Comparison of ENCODE assay signal across 28 cellular contexts in the genomic region with DNA sequence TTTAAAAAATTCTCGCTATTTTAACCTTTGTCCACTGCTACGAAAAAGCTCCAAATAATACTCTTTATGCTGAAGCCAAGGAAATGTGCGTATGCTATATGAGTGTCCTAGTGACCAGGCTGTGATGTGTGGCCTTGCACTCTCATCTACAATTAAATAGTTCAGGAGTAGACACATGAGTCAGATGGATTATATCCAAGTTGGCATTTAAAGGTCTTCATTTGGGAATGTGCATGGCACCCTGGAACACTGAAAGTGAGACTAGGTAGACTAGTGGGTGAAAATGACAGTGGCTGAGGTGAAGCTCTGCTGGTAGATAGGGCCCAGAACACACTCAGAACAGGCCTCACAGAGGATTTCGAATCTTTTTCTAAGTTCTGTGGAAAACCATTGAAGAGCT.
DNase-seq lines count a peak whose midpoint lies in the region; ATAC-seq, FAIRE-seq and TF ChIP-seq lines count a peak whose summit lies in the region.
"Had no signal": no experiment of that assay in that cellular context is flagged by ENCODE, and none has a peak within 500 bp of the region (broad histone marks: within the 10 kb centered on the region; RNA-seq: fewer than 3 reads in every experiment).

No MANE protein-coding gene starts in this region.

- in situ Hi-C loops in HepG2 (cut with HindIII; ENCODE audit: extremely low pct_ligation_motif_present, low pct_unique_long_range_greater_than_20kb), result no loop called here

- no peak overlapping the region for H2AFZ ChIP-seq in HepG2 (ENCODE audit: low read length)

- H3K4me3 ChIP-seq in liver (ENCODE audit: low read depth in 1 of 3, low read length in 3 of 3) (no peak overlapping the region), HepG2 (replicated peaks in 1 of 3; ENCODE audit: insufficient read depth in 1 of 3, low read depth in 2 of 3, low read length in 3 of 3) (no peak overlapping the region), cardiac muscle cell (no peak overlapping the region)
- H3K4me3 ChIP-seq: prostate gland, SJSA1 had no signal

- no peak for TF ChIP-seq RAD21 in liver (IDR thresholded peaks at IDR 0.05)
- TF ChIP-seq RAD21 in HepG2 (CRISPR knock-in tag; IDR thresholded peaks at IDR 0.05), result no peak

- H4K20me1 ChIP-seq in HepG2 (ENCODE audit: insufficient read depth, low read length), result no peaks in the 10 kb centered on the region

- DNase-seq in HepG2 (ENCODE audit: low spot score), result no peak
- no peak for DNase-seq in cardiac muscle cell (ENCODE audit: low read depth in 1 of 2, low spot score in 1 of 2)
- DNase-seq in mesothelial cell of epicardium (ENCODE audit: low spot score in 2 of 2, unreplicated experiment in 2 of 2), result no peak
- DNase-seq in activated T-helper 1 cell treated with anti-CD3 and anti-CD28 coated beads, Interleukin-12 subunit alpha, Interleukin-12 subunit beta, Interleukin-2, Interleukin-4 antibody, amounts not matched to agents 30 ng/mL and 10 ng/mL and 1 ng/mL, durations not matched to agents 14 hours and 24 hours and 36 hours (ENCODE audit: low spot score), result no peak
- DNase-seq in activated naive CD8-positive, alpha-beta T cell treated with anti-CD3 and anti-CD28 coated beads for 36 hours, result no peak
- no peak for DNase-seq in GM19239 (ENCODE audit: insufficient read length, low spot score)
- DNase-seq: activated CD4-positive, alpha-beta T cell treated with anti-CD3 and anti-CD28 coated beads for 36 hours; activated CD8-positive, alpha-beta memory T cell treated with anti-CD3 and anti-CD28 coated beads for 24 hours; activated naive CD4-positive, alpha-beta T cell treated with anti-CD3 and anti-CD28 coated beads for 36 hours; activated T-cell treated with anti-CD3 and anti-CD28 coated beads, Interleukin-2, amount 50 U/mL, for 48 hours; AML-193; CD8-positive, alpha-beta T cell; DMS153; GF-D8; HFFc6; left cardiac atrium; NCI-H1694 treated with DMSO at 0.1 percent for 48 hours; NCI-H2171; NCI-H524 treated with DMSO at 0.1 percent for 48 hours; NK-92 treated with Interleukin-12 subunit alpha and Interleukin-12 subunit beta, amount 100 ng/mL, for 24 hours had no signal

- WGBS in liver, result 52% methylated on average over 4 of the region's 4 CpGs
- 37% methylated on average over 4 of the region's 4 CpGs for WGBS in HepG2 (ENCODE audit: low lambda C conversion rate)

- TF ChIP-seq CTCF in liver (IDR thresholded peaks at IDR 0.05; ENCODE audit: low read depth, low read length, missing input control) (no peak), HepG2 (CRISPR knock-in tag; IDR thresholded peaks at IDR 0.05) (no peak), cardiac muscle cell (IDR thresholded peaks at IDR 0.05; ENCODE audit: low read depth, low read length) (no peak), mesothelial cell of epicardium (IDR thresholded peaks at IDR 0.05; ENCODE audit: unreplicated experiment) (no peak)

- no peak overlapping the region for H3K4me2 ChIP-seq in HepG2 (ENCODE audit: low read depth, low read length)

- H3K9me3 Mint-ChIP-seq in mesothelial cell of epicardium, result no peaks in the 10 kb centered on the region
- no peaks in the 10 kb centered on the region for H3K9me3 Mint-ChIP-seq in activated T-helper 1 cell treated with anti-CD3 and anti-CD28 coated beads, Interleukin-12 subunit alpha, Interleukin-12 subunit beta, Interleukin-2, Interleukin-4 antibody, amounts not matched to agents 30 ng/mL and 10 ng/mL and 1 ng/mL, durations not matched to agents 14 hours and 24 hours and 36 hours
- H3K9me3 Mint-ChIP-seq in activated naive CD8-positive, alpha-beta T cell treated with anti-CD3 and anti-CD28 coated beads for 36 hours, result no peaks in the 10 kb centered on the region
- H3K9me3 Mint-ChIP-seq: CD8-positive, alpha-beta T cell; neural crest cell; type B pancreatic cell had no signal

- no peak overlapping the region for H3K4me3 Mint-ChIP-seq in mesothelial cell of epicardium
- H3K4me3 Mint-ChIP-seq in activated T-helper 1 cell treated with anti-CD3 and anti-CD28 coated beads, Interleukin-12 subunit alpha, Interleukin-12 subunit beta, Interleukin-2, Interleukin-4 antibody, amounts not matched to agents 30 ng/mL and 10 ng/mL and 1 ng/mL, durations not matched to agents 14 hours and 24 hours and 36 hours, result no peak overlapping the region
- H3K4me3 Mint-ChIP-seq in activated naive CD8-positive, alpha-beta T cell treated with anti-CD3 and anti-CD28 coated beads for 36 hours, result no peak overlapping the region
- H3K4me3 Mint-ChIP-seq: activated CD4-positive, alpha-beta T cell treated with anti-CD3 and anti-CD28 coated beads for 36 hours; activated naive CD4-positive, alpha-beta T cell treated with anti-CD3 and anti-CD28 coated beads for 36 hours; CD8-positive, alpha-beta T cell; central memory CD8-positive, alpha-beta T cell; HFFc6; neural crest cell; type B pancreatic cell had no signal

- peaks cover 1 to 14% (median 7%) of the 10 kb centered on the region in 4 donors for H3K4me1 ChIP-seq in liver (ENCODE audit: control insufficient read depth in 4 of 4, insufficient read depth in 4 of 4, low read length in 3 of 4)
- H3K4me1 ChIP-seq in HepG2 (ENCODE audit: insufficient read depth, low read length), result peaks cover 9% of the 10 kb centered on the region
- H3K4me1 ChIP-seq in cardiac muscle cell (ENCODE audit: low read depth), result peaks cover 31% of the 10 kb centered on the region
- H3K4me1 ChIP-seq: prostate gland, SJSA1 had no signal

- peak overlapping the region; percentile 77 to 83 for H3K27ac ChIP-seq in liver (ENCODE audit: low read depth in 1 of 2, low read length in 2 of 2)
- H3K27ac ChIP-seq in HepG2 (ENCODE audit: extremely low read length, insufficient read depth, low read length), result no peak overlapping the region
- peak overlapping the region; percentile 93 for H3K27ac ChIP-seq in cardiac muscle cell
- H3K27ac ChIP-seq: prostate gland, SJSA1 had no signal

- H3K9me3 ChIP-seq in liver (ENCODE audit: control insufficient read depth in 4 of 4, low read length in 3 of 4) (no peaks in the 10 kb centered on the region), HepG2 (ENCODE audit: low read length) (no peaks in the 10 kb centered on the region), cardiac muscle cell (ENCODE audit: low read depth) (no peaks in the 10 kb centered on the region)
- H3K9me3 ChIP-seq: prostate gland had no signal

- intact Hi-C loops in HepG2 (cut with micrococcal nuclease; ENCODE audit: unreplicated experiment), result no loop called here
- intact Hi-C loops in activated T-helper 1 cell treated with anti-CD3 and anti-CD28 coated beads, Interleukin-12 subunit alpha, Interleukin-12 subunit beta, Interleukin-2, Interleukin-4 antibody, amounts not matched to agents 30 ng/mL and 10 ng/mL and 1 ng/mL, durations not matched to agents 14 hours and 24 hours and 36 hours (cut with micrococcal nuclease), result no loop called here

- no TSS peak for BruUV-seq in HepG2 (replicated peaks; lab: Mats Ljungman, UMichigan)

- no peak overlapping the region for H3K9ac ChIP-seq in liver (ENCODE audit: low read depth in 1 of 2, low read length in 2 of 2)
- H3K9ac ChIP-seq in HepG2 (ENCODE audit: insufficient read depth, low read depth, low read length), result no peak overlapping the region

- no peaks in the 10 kb centered on the region for H3K27me3 Mint-ChIP-seq in mesothelial cell of epicardium (ENCODE audit: low read depth)
- no peaks in the 10 kb centered on the region for H3K27me3 Mint-ChIP-seq in activated T-helper 1 cell treated with anti-CD3 and anti-CD28 coated beads, Interleukin-12 subunit alpha, Interleukin-12 subunit beta, Interleukin-2, Interleukin-4 antibody, amounts not matched to agents 30 ng/mL and 10 ng/mL and 1 ng/mL, durations not matched to agents 14 hours and 24 hours and 36 hours (ENCODE audit: insufficient read depth)
- no peaks in the 10 kb centered on the region for H3K27me3 Mint-ChIP-seq in activated naive CD8-positive, alpha-beta T cell treated with anti-CD3 and anti-CD28 coated beads for 36 hours
- H3K27me3 Mint-ChIP-seq: activated CD4-positive, alpha-beta T cell treated with anti-CD3 and anti-CD28 coated beads for 36 hours; central memory CD8-positive, alpha-beta T cell; type B pancreatic cell had no signal

- peaks cover 8% of the 10 kb centered on the region for H3K4me1 Mint-ChIP-seq in mesothelial cell of epicardium
- H3K4me1 Mint-ChIP-seq in activated T-helper 1 cell treated with anti-CD3 and anti-CD28 coated beads, Interleukin-12 subunit alpha, Interleukin-12 subunit beta, Interleukin-2, Interleukin-4 antibody, amounts not matched to agents 30 ng/mL and 10 ng/mL and 1 ng/mL, durations not matched to agents 14 hours and 24 hours and 36 hours (ENCODE audit: low read depth), result no peaks in the 10 kb centered on the region
- no peaks in the 10 kb centered on the region for H3K4me1 Mint-ChIP-seq in activated naive CD8-positive, alpha-beta T cell treated with anti-CD3 and anti-CD28 coated beads for 36 hours
- H3K4me1 Mint-ChIP-seq: activated CD4-positive, alpha-beta T cell treated with anti-CD3 and anti-CD28 coated beads for 36 hours; central memory CD8-positive, alpha-beta T cell had no signal

- POLR2A ChIA-PET in HepG2 (lab: Yijun Ruan, JAX), result no interaction called here

- no peak for FAIRE-seq in HepG2 (lab: Jason Lieb, UNC)
- FAIRE-seq in GM19239 (lab: Jason Lieb, UNC), result no peak

- no peaks in the 10 kb centered on the region for H3K27me3 ChIP-seq in liver (ENCODE audit: control insufficient read depth in 4 of 4, insufficient read depth in 4 of 4, low read length in 3 of 4)
- no peaks in the 10 kb centered on the region for H3K27me3 ChIP-seq in HepG2 (ENCODE audit: control insufficient read depth in 1 of 2, insufficient read depth in 2 of 2, low read length in 2 of 2)
- H3K27me3 ChIP-seq in cardiac muscle cell, result no peaks in the 10 kb centered on the region
- H3K27me3 ChIP-seq: SJSA1 had no signal

- no peaks in the 10 kb centered on the region for H3K79me2 ChIP-seq in HepG2 (ENCODE audit: insufficient read depth, low read length)

- TF ChIP-seq EP300 in HepG2 (IDR thresholded peaks at IDR 0.05; ENCODE audit: low read depth in 2 of 2, low read length in 2 of 2) (no peak), HepG2 (CRISPR knock-in tag; IDR thresholded peaks at IDR 0.05; ENCODE audit: borderline replicate concordance) (no peak)

- TF ChIP-seq POLR2A in HepG2 (IDR thresholded peaks at IDR 0.05; ENCODE audit: insufficient read depth in 1 of 2, low read depth in 2 of 2, low read length in 2 of 2), result no peak

- ATAC-seq in HepG2, result no peak
- ATAC-seq in HG03432 (IDR thresholded peaks at IDR 0.05; ENCODE audit: unreplicated experiment), result no peak
- ATAC-seq: activated CD4-positive, alpha-beta T cell treated with anti-CD3 and anti-CD28 coated beads for 36 hours; CD8-positive, alpha-beta T cell; Panc1 had no signal

- CTCF ChIA-PET in HepG2 (lab: Yijun Ruan, JAX; ENCODE audit: low intra/inter-chr PET ratio, low total read pairs), result no interaction called here

- H3K36me3 ChIP-seq in liver (ENCODE audit: control insufficient read depth in 4 of 4, insufficient read depth in 3 of 4, low read depth in 1 of 4, low read length in 3 of 4) (no peaks in the 10 kb centered on the region), HepG2 (replicated peaks in 1 of 2; ENCODE audit: control insufficient read depth in 1 of 2, insufficient read depth in 2 of 2, low read length in 2 of 2) (no peaks in the 10 kb centered on the region), cardiac muscle cell (no peaks in the 10 kb centered on the region)
- H3K36me3 ChIP-seq: prostate gland, SJSA1 had no signal

- no peaks in the 10 kb centered on the region for H3K36me3 Mint-ChIP-seq in mesothelial cell of epicardium
- H3K36me3 Mint-ChIP-seq in activated T-helper 1 cell treated with anti-CD3 and anti-CD28 coated beads, Interleukin-12 subunit alpha, Interleukin-12 subunit beta, Interleukin-2, Interleukin-4 antibody, amounts not matched to agents 30 ng/mL and 10 ng/mL and 1 ng/mL, durations not matched to agents 14 hours and 24 hours and 36 hours (ENCODE audit: low read depth), result no peaks in the 10 kb centered on the region
- no peaks in the 10 kb centered on the region for H3K36me3 Mint-ChIP-seq in activated naive CD8-positive, alpha-beta T cell treated with anti-CD3 and anti-CD28 coated beads for 36 hours
- H3K36me3 Mint-ChIP-seq: CD8-positive, alpha-beta T cell; type B pancreatic cell had no signal

- peak overlapping the region; percentile 10 for H3K27ac Mint-ChIP-seq in mesothelial cell of epicardium
- H3K27ac Mint-ChIP-seq in activated T-helper 1 cell treated with anti-CD3 and anti-CD28 coated beads, Interleukin-12 subunit alpha, Interleukin-12 subunit beta, Interleukin-2, Interleukin-4 antibody, amounts not matched to agents 30 ng/mL and 10 ng/mL and 1 ng/mL, durations not matched to agents 14 hours and 24 hours and 36 hours, result no peak overlapping the region
- H3K27ac Mint-ChIP-seq in activated naive CD8-positive, alpha-beta T cell treated with anti-CD3 and anti-CD28 coated beads for 36 hours, result no peak overlapping the region
- H3K27ac Mint-ChIP-seq: activated CD4-positive, alpha-beta T cell treated with anti-CD3 and anti-CD28 coated beads for 36 hours; activated naive CD4-positive, alpha-beta T cell treated with anti-CD3 and anti-CD28 coated beads for 36 hours; CD8-positive, alpha-beta T cell; HFFc6; type B pancreatic cell had no signal
